ENCODE assay signal across 16 cellular contexts in the genomic region with DNA sequence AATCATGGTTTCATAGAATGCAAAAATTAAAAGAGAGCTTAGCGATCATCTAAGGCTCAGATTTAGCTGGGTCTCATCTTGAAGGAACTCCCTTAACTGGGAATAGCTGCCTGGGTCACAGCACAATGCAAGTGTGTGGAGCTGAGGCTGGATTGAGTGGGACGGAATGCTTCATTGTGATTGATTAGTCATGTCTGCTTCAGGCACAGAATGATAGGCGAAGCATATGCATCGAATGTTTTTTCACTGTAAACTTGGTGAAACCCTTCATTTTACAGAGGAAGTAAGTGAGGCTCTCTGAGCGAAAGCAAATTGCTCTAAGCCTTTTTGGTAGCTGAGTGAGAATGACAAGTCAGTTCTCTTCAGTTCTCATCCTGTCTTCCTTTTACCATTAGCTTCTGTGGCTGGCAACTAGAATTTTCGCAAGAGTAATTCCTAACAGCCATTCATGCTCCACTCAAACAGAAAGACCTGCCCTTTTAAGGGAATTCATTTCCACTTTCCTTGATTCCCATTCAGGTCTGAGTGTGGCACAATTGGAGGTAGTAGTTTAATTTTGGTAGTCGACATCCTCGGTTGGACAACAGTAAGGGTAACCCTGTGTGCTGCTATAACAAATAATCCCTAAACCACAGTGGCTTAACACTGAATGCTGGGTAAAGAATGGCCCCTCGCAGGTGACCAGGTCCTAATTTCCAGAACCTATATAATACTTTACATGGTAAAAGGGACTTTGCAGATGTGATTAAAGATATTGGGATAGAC.
DNase-seq lines count a peak whose midpoint lies in the region; ATAC-seq, FAIRE-seq and TF ChIP-seq lines count a peak whose summit lies in the region.
"Had no signal": no experiment of that assay in that cellular context is flagged by ENCODE, and none has a peak within 500 bp of the region (broad histone marks: within the 10 kb centered on the region; RNA-seq: fewer than 3 reads in every experiment).

No MANE protein-coding gene starts in this region.

- H3K9me1 ChIP-seq in K562 (ENCODE audit: control insufficient read depth, insufficient read depth, low read length) = no peaks in the 10 kb centered on the region

- in situ Hi-C loops in K562 (cut with MboI) = no loop called here

- POLR2A ChIA-PET in K562 (lab: Yijun Ruan, JAX) = no interaction called here

- H3K4me3 Mint-ChIP-seq in GM23338 = no peak overlapping the region
- H3K4me3 Mint-ChIP-seq in nephron progenitor cell = peak overlapping the region; percentile 29
- H3K4me3 Mint-ChIP-seq: CD4-positive, alpha-beta memory T cell; H9 had no signal

- TF ChIP-seq POLR2A in K562 (conservative IDR thresholded peaks at IDR 0.05) = no peak

- no peak for DNase-seq in GM23338 (ENCODE audit: low spot score)
- DNase-seq in K562 (ENCODE audit: extremely low read depth in 1 of 4, low spot score in 3 of 4) = no peak
- DNase-seq in nephron progenitor cell = no peak
- DNase-seq in C1 segment of cervical spinal cord (lab: John Stamatoyannopoulos, UW) = no peak
- DNase-seq: 8988T; AML-193; CD4-positive, alpha-beta memory T cell; DMS79 treated with DMSO at 0.1 percent for 48 hours; GF-D8; GOT3; H9; KBM-7 had no signal

- intact Hi-C loops in K562 (cut with micrococcal nuclease) = no loop called here

- H3K36me3 Mint-ChIP-seq in GM23338 (ENCODE audit: low read depth) = no peaks in the 10 kb centered on the region
- H3K36me3 Mint-ChIP-seq in nephron progenitor cell (ENCODE audit: low read depth) = peaks cover 12% of the 10 kb centered on the region
- H3K36me3 Mint-ChIP-seq: CD4-positive, alpha-beta memory T cell had no signal

- H3K4me3 ChIP-seq in BLaER1 (no peak overlapping the region), GM23338 (no peak overlapping the region), K562 (no peak overlapping the region)

- H3K9me3 ChIP-seq in BLaER1 (no peaks in the 10 kb centered on the region), K562 (replicated peaks; ENCODE audit: control insufficient read depth, insufficient read depth, low read depth, low read length) (no peaks in the 10 kb centered on the region)

- no peaks in the 10 kb centered on the region for H3K9me2 ChIP-seq in GM23338 (ENCODE audit: insufficient read depth)

- ATAC-seq in GM23338 = no peak
- no peak for ATAC-seq in K562
- ATAC-seq in GM21515 (IDR thresholded peaks at IDR 0.05; ENCODE audit: unreplicated experiment) = no peak
- ATAC-seq in HG03108 (IDR thresholded peaks at IDR 0.05; ENCODE audit: unreplicated experiment) = no peak

- H3F3A ChIP-seq in GM23338 (replicated peaks; ENCODE audit: low read depth) = no peaks in the 10 kb centered on the region

- H3K36me3 ChIP-seq in BLaER1 = no peaks in the 10 kb centered on the region
- no peaks in the 10 kb centered on the region for H3K36me3 ChIP-seq in GM23338 (ENCODE audit: insufficient read depth)
- no peaks in the 10 kb centered on the region for H3K36me3 ChIP-seq in K562 (ENCODE audit: control insufficient read depth, insufficient read depth, low read length)

- peaks cover 63% of the 10 kb centered on the region for H3K4me1 ChIP-seq in BLaER1
- H3K4me1 ChIP-seq in GM23338 (ENCODE audit: insufficient read depth) = peaks cover 6% of the 10 kb centered on the region
- no peaks in the 10 kb centered on the region for H3K4me1 ChIP-seq in K562 (replicated peaks in 1 of 2; ENCODE audit: control insufficient read depth in 2 of 2, insufficient read depth in 2 of 2, low read length in 2 of 2)

- H2AFZ ChIP-seq in GM23338 (0 out of 2 replicates have a peak overlapping the region, but pooled peaks have one; percentile 34), K562 (ENCODE audit: low read depth, low read length) (no peak overlapping the region)

- H3K4me2 ChIP-seq in BLaER1 = peak overlapping the region; percentile 78
- no peak overlapping the region for H3K4me2 ChIP-seq in GM23338
- no peak overlapping the region for H3K4me2 ChIP-seq in K562 (ENCODE audit: insufficient read depth, low read length)

- H3K9ac ChIP-seq in BLaER1 (no peak overlapping the region), K562 (ENCODE audit: insufficient read depth in 1 of 2, low read depth in 2 of 2, low read length in 2 of 2) (no peak overlapping the region)

- TF ChIP-seq RAD21 in K562 (CRISPR knock-in tag; conservative IDR thresholded peaks at IDR 0.05 in 1 of 2, IDR thresholded peaks at IDR 0.05 in 1 of 2) = no peak

- H3K79me2 ChIP-seq in GM23338 (replicated peaks; ENCODE audit: insufficient read depth) (no peaks in the 10 kb centered on the region), K562 (ENCODE audit: control insufficient read depth, insufficient read depth, low read length) (no peaks in the 10 kb centered on the region)

- no peak for TF ChIP-seq EP300 in K562 (IDR thresholded peaks at IDR 0.05; ENCODE audit: low read length)

- H3K9me3 Mint-ChIP-seq in GM23338 = peaks cover 2% of the 10 kb centered on the region
- H3K9me3 Mint-ChIP-seq in nephron progenitor cell = peaks cover 34% of the 10 kb centered on the region
- H3K9me3 Mint-ChIP-seq: H9 had no signal

- FAIRE-seq in K562 (lab: Jason Lieb, UNC) = no peak

- H3K27ac Mint-ChIP-seq in GM23338 (no peak overlapping the region), nephron progenitor cell (peak overlapping the region; percentile 89)
- H3K27ac Mint-ChIP-seq: CD4-positive, alpha-beta memory T cell; H9 had no signal

- TF ChIP-seq CTCF in GM23338 (conservative IDR thresholded peaks at IDR 0.05; ENCODE audit: low read depth in 2 of 2) = no peak
- no peak for TF ChIP-seq CTCF in K562 (IDR thresholded peaks at IDR 0.05 in 2 of 3, conservative IDR thresholded peaks at IDR 0.05 in 1 of 3; ENCODE audit: insufficient read depth in 2 of 3, low read depth in 1 of 3, low read length in 3 of 3)
- TF ChIP-seq CTCF in nephron progenitor cell (IDR thresholded peaks at IDR 0.05) = no peak

- H3K4me1 Mint-ChIP-seq in GM23338 = peaks cover 13% of the 10 kb centered on the region; the same call in 2 of the 3 replicates
- peaks cover 89% of the 10 kb centered on the region for H3K4me1 Mint-ChIP-seq in nephron progenitor cell
- H3K4me1 Mint-ChIP-seq: CD4-positive, alpha-beta memory T cell had no signal

- CTCF ChIA-PET in K562 (lab: Yijun Ruan, JAX; ENCODE audit: low intra/inter-chr PET ratio) = no interaction called here

- WGBS in K562 (ENCODE audit: insufficient coverage, low coverage, missing lambda C conversion rate) = under 1% methylated on average over 9 of the region's 9 CpGs

- H3K27ac ChIP-seq in BLaER1 (no peak overlapping the region), GM23338 (ENCODE audit: low read depth) (no peak overlapping the region), K562 (ENCODE audit: extremely low read depth, low read depth, low read length) (no peak overlapping the region)
- H3K27ac ChIP-seq: C4-2B had no signal

- BruUV-seq in K562 (replicated peaks; lab: Mats Ljungman, UMichigan) = no TSS peak

- H4K20me1 ChIP-seq in BLaER1 = no peaks in the 10 kb centered on the region
- H4K20me1 ChIP-seq in GM23338 (replicated peaks; ENCODE audit: insufficient read depth) = no peaks in the 10 kb centered on the region
- no peaks in the 10 kb centered on the region for H4K20me1 ChIP-seq in K562 (replicated peaks; ENCODE audit: control insufficient read depth, insufficient read depth, low read length)

- H3K27me3 Mint-ChIP-seq in GM23338 (ENCODE audit: insufficient read depth, low read depth, poor library complexity) = peaks cover 6% of the 10 kb centered on the region
- H3K27me3 Mint-ChIP-seq in nephron progenitor cell (ENCODE audit: low read depth, poor library complexity) = peaks cover 5% of the 10 kb centered on the region

- no peaks in the 10 kb centered on the region for H3K27me3 ChIP-seq in BLaER1
- H3K27me3 ChIP-seq in GM23338 (ENCODE audit: insufficient read depth) = no peaks in the 10 kb centered on the region
- peaks cover 20 to 53% of the 10 kb centered on the region in 2 experiments; a peak in 4 of 5 replicates for H3K27me3 ChIP-seq in K562 (ENCODE audit: control insufficient read depth in 2 of 2, insufficient read depth in 2 of 2, low read length in 2 of 2)

TF ChIP-seq in GM23338, 12 proteins besides CTCF, POLR2A, EP300 and RAD21:
- TF ChIP-seq ZNF331 (CRISPR knock-in tag; IDR thresholded peaks at IDR 0.05; ENCODE audit: low read depth) (no peak), EZH2phosphoT487 (IDR thresholded peaks at IDR 0.05; ENCODE audit: unreplicated experiment) (no peak), NANOG (IDR thresholded peaks at IDR 0.05; ENCODE audit: borderline replicate concordance) (no peak), ZNF114 (CRISPR knock-in tag; IDR thresholded peaks at IDR 0.05) (no peak)

TF ChIP-seq in K562, 482 proteins besides CTCF, POLR2A, EP300 and RAD21 (continues in another document):
- TF ChIP-seq ZBTB17 (CRISPR knock-in tag; IDR thresholded peaks at IDR 0.05) (peak; percentile 80; the same call in 1 of the 2 replicates), FOXJ2 (tag; IDR thresholded peaks at IDR 0.05) (no peak), NFRKB (IDR thresholded peaks at IDR 0.05; ENCODE audit: low read depth) (no peak), CXXC5 (CRISPR knock-in tag; IDR thresholded peaks at IDR 0.05) (no peak), BCOR (IDR thresholded peaks at IDR 0.05) (no peak), ZBTB11 (CRISPR knock-in tag; IDR thresholded peaks at IDR 0.05) (peak in 1 of 3 experiments; percentile 62; a peak in 2 of 6 replicates), MYNN (IDR thresholded peaks at IDR 0.05) (no peak), MYNN (CRISPR knock-in tag; IDR thresholded peaks at IDR 0.05) (no peak), NFE2L1 (tag; IDR thresholded peaks at IDR 0.05; ENCODE audit: borderline replicate concordance, low read depth) (no peak)
